24 cellular contexts compared by ENCODE assay signal in the genomic region with DNA sequence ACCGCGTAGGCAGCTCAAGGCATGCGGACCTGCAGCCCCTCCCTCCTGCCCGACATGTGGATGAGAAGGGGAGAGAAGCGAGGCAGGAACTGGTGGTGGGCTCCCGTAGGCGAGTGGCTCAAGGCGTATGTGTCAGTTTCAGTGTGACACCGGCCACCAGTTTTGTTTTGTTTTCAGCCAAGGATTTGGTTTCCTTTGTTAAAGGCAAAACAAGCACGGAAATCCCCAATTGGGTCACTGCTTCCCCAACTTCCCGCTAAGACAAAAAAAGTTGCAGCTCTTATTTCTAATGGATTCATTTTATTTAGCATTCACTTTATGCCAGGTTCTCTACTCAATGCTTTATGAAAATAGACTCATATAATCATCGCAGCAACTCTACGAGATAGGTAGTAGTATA.
"Had no signal": no experiment of that assay in that cellular context is flagged by ENCODE, and none has a peak within 500 bp of the region (broad histone marks: within the 10 kb centered on the region; RNA-seq: fewer than 3 reads in every experiment).

No MANE protein-coding gene starts in this region.

- H3K9me3 ChIP-seq: colonic mucosa, gastrocnemius medialis, left lung, prostate gland, right atrium auricular region, thoracic aorta, upper lobe of left lung had no signal

- H3K36me3 ChIP-seq: colonic mucosa, gastrocnemius medialis, left lung, prostate gland, right atrium auricular region, sigmoid colon, thoracic aorta, tibial nerve, upper lobe of left lung had no signal

- H3K27ac ChIP-seq: colonic mucosa, epithelial cell of prostate, left lung, prostate gland, right atrium auricular region, sigmoid colon, thoracic aorta, tibial nerve, upper lobe of left lung had no signal

- H3K27me3 ChIP-seq: colonic mucosa, gastrocnemius medialis, right atrium auricular region, sigmoid colon, tibial nerve, upper lobe of left lung had no signal

- FAIRE-seq: kidney, urothelium cell line had no signal

- H3K4me3 ChIP-seq: colonic mucosa, gastrocnemius medialis, left lung, prostate gland, right atrium auricular region, sigmoid colon, thoracic aorta, tibial nerve, upper lobe of left lung had no signal

- DNase-seq: colonic mucosa; effector CD8-positive, alpha-beta T cell; endodermal cell; foreskin fibroblast; gastrocnemius medialis; head of caudate nucleus; kidney; left lung; mesendoderm; midbrain; naive thymus-derived CD4-positive, alpha-beta T cell; nucleus accumbens; sigmoid colon; stimulated activated CD4-positive, alpha-beta T cell treated with anti-CD3 and anti-CD28 coated beads, Interleukin-4, amount 100 ng/mL, for 4 hours; stimulated activated naive CD8-positive, alpha-beta T cell treated with anti-CD3 and anti-CD28 coated beads, Interleukin-15, Interleukin-2, amounts not matched to agents 100 U/mL and 50 U/mL, for 24 hours; upper lobe of left lung had no signal

- H3K4me1 ChIP-seq: colonic mucosa, gastrocnemius medialis, left lung, prostate gland, right atrium auricular region, sigmoid colon, tibial nerve, upper lobe of left lung had no signal

- ATAC-seq: esophagus mucosa; gastrocnemius medialis; left lung; naive thymus-derived CD4-positive, alpha-beta T cell; stimulated activated memory B cell treated with anti-CD40 and anti-IgM and Interleukin-4, amounts not matched to agents 10 μg/mL and 1 μg/mL and 100 μg/mL, for 72 hours; stimulated activated naive CD8-positive, alpha-beta T cell treated with anti-CD3 and anti-CD28 coated beads, Interleukin-15, Interleukin-2, amounts not matched to agents 100 U/mL and 50 U/mL, for 24 hours had no signal
